Comparison of ENCODE assay signal across 20 cellular contexts in the genomic region with DNA sequence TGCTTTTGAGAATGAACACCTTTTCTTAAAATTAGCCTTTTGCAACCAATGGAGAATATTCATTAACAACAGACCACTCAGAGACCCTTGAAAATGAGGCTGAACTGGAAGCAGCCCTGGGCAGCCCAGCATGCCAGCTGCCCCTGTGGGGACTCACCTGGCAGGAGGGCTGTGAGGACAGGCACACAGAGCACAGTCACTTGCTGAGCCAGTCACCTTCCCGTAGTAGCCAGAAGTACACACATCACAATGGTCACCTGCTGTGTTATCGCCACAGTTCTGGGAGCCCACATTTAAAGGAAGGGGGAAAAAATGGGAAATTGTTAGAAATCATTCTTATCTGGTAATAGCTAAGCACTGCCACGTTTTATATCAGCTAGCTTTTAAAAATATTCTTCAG.
"Had no signal": no experiment of that assay in that cellular context is flagged by ENCODE, and none has a peak within 500 bp of the region (broad histone marks: within the 10 kb centered on the region; RNA-seq: fewer than 3 reads in every experiment).

No MANE protein-coding gene starts in this region.

- H3K36me3 ChIP-seq: neutrophil, WERI-Rb-1 had no signal

- H3K9me3 ChIP-seq: neutrophil had no signal

- ATAC-seq: activated CD4-positive, alpha-beta T cell treated with anti-CD3 and anti-CD28 coated beads for 36 hours; activated T-cell treated with anti-CD3 and anti-CD28 coated beads, Interleukin-2, amount 50 U/mL, for 4 hours; esophagus mucosa; left lobe of liver; naive thymus-derived CD8-positive, alpha-beta T cell; stimulated activated effector memory CD8-positive, alpha-beta T cell treated with anti-CD3 and anti-CD28 coated beads, Interleukin-12 subunit alpha, Interleukin-12 subunit beta, amount 100 ng/mL, for 72 hours had no signal

- H3K27ac ChIP-seq: neutrophil, parathyroid adenoma, WERI-Rb-1 had no signal

- DNase-seq: activated CD4-positive, alpha-beta memory T cell treated with anti-CD3 and anti-CD28 coated beads, Interleukin-2, amount 10 ng/mL, durations not matched to agents 7 days and 5 days; activated CD4-positive, alpha-beta T cell treated with anti-CD3 and anti-CD28 coated beads for 36 hours; activated effector memory CD4-positive, alpha-beta T cell treated with Interleukin-2 at 50 U/mL for 16 hours; activated naive CD4-positive, alpha-beta T cell treated with anti-CD3 and anti-CD28 coated beads, Interleukin-2, amount 50 U/mL, for 16 hours; activated T-cell treated with anti-CD3 and anti-CD28 coated beads, Interleukin-2, amount 50 U/mL, for 4 hours; mammary epithelial cell; naive thymus-derived CD8-positive, alpha-beta T cell; retina; stimulated activated CD4-positive, alpha-beta T cell treated with anti-CD3 and anti-CD28 coated beads, Interleukin-12 subunit alpha, Interleukin-12 subunit beta, amount 100 ng/mL, for 4 hours; stimulated activated CD4-positive, alpha-beta T cell treated with anti-CD3 and anti-CD28 coated beads, Interleukin-2, amount 100 ng/mL, for 24 hours; WERI-Rb-1 had no signal

- H3K4me1 ChIP-seq: parathyroid adenoma had no signal

- H3K9ac ChIP-seq: parathyroid adenoma had no signal

- FAIRE-seq: astrocyte, bronchial epithelial cell, endometrium, keratinocyte had no signal
